15 cellular contexts compared by ENCODE assay signal in genomic region chr16:85492617-85492957, GRCh38.
DNase-seq lines count a peak whose midpoint lies in the region; ATAC-seq and TF ChIP-seq lines count a peak whose summit lies in the region.
"Had no signal": no experiment of that assay in that cellular context is flagged by ENCODE, and none has a peak within 500 bp of the region (broad histone marks: within the 10 kb centered on the region; RNA-seq: fewer than 3 reads in every experiment).

No MANE protein-coding gene starts in this region.

- H3K9me3 Mint-ChIP-seq in Caco-2 (ENCODE audit: unreplicated experiment): no peaks in the 10 kb centered on the region
- no peaks in the 10 kb centered on the region for H3K9me3 Mint-ChIP-seq in activated CD8-positive, alpha-beta T cell treated with anti-CD3 and anti-CD28 coated beads, Interleukin-2, amount 10 ng/mL, durations not matched to agents 7 days and 5 days (ENCODE audit: insufficient read depth)
- H3K9me3 Mint-ChIP-seq: memory B cell had no signal

- H3K27ac Mint-ChIP-seq in Caco-2 (ENCODE audit: unreplicated experiment): peak overlapping the region; percentile 88
- no peak overlapping the region for H3K27ac Mint-ChIP-seq in activated CD8-positive, alpha-beta T cell treated with anti-CD3 and anti-CD28 coated beads, Interleukin-2, amount 10 ng/mL, durations not matched to agents 7 days and 5 days
- H3K27ac Mint-ChIP-seq: memory B cell had no signal

- no peak for DNase-seq in Caco-2
- peak; percentile 24 for DNase-seq in OCI-LY7 (ENCODE audit: low spot score)
- DNase-seq in left ventricle myocardium inferior: no peak
- DNase-seq in psoas muscle: no peak
- DNase-seq in activated CD8-positive, alpha-beta T cell treated with anti-CD3 and anti-CD28 coated beads, Interleukin-2, amount 10 ng/mL, durations not matched to agents 7 days and 5 days: no peak
- no peak for DNase-seq in glomerular visceral epithelial cell (ENCODE audit: extremely low spot score)
- DNase-seq in kidney tubule cell (ENCODE audit: low spot score): no peak
- DNase-seq: DND-41, NCI-H1417 treated with DMSO at 0.1 percent for 48 hours, NCI-H510A treated with DMSO at 0.1 percent for 48 hours, T-helper 1 cell had no signal

- BruUV-seq in Caco-2 (replicated peaks; lab: Mats Ljungman, UMichigan): TSS peak; percentile 72
- BruUV-seq in OCI-LY7 (replicated peaks; lab: Mats Ljungman, UMichigan): no TSS peak

- CTCF ChIA-PET in Caco-2 (lab: Charles Lee): interaction anchor here (1.1 to 3.5 kb wide), 7 partner anchors 21 to 76 kb away, joined by 3 to 18 read pairs (median 7); no protein-coding TSS in a partner anchor
- CTCF ChIA-PET in OCI-LY7 (lab: Charles Lee; ENCODE audit: unreplicated experiment): no interaction called here
- CTCF ChIA-PET in activated CD8-positive, alpha-beta T cell treated with anti-CD3 and anti-CD28 coated beads, Interleukin-2, amount 10 ng/mL, durations not matched to agents 7 days and 5 days (lab: Charles Lee): interaction anchor here (1.5 to 2.3 kb wide), 4 partner anchors 61 to 118 kb away, joined by 4 to 15 read pairs (median 6); no protein-coding TSS in a partner anchor

- POLR2A ChIA-PET in Caco-2 (lab: Charles Lee) (interaction anchor here (0.9 kb wide), 1 partner anchor 23 kb away, joined by 4 read pairs; no protein-coding TSS in a partner anchor), OCI-LY7 (lab: Charles Lee) (no interaction called here)
- POLR2A ChIA-PET in activated CD8-positive, alpha-beta T cell treated with anti-CD3 and anti-CD28 coated beads, Interleukin-2, amount 10 ng/mL, durations not matched to agents 7 days and 5 days (lab: Charles Lee): no interaction called here

- H3K9me3 ChIP-seq in Caco-2 (no peaks in the 10 kb centered on the region), OCI-LY7 (ENCODE audit: low read length) (no peaks in the 10 kb centered on the region), left ventricle myocardium inferior (replicated peaks) (no peaks in the 10 kb centered on the region), psoas muscle (no peaks in the 10 kb centered on the region)
- H3K9me3 ChIP-seq: spleen had no signal

- WGBS in psoas muscle, 3 donors: 69 to 77% (median 69%) methylated on average over 6 of the region's 6 CpGs

- ATAC-seq in psoas muscle (peak; percentile 2 to 22 (median 13)), HG03097 (IDR thresholded peaks at IDR 0.05; ENCODE audit: low FRiP score, unreplicated experiment) (no peak)
- no peak for ATAC-seq in activated CD8-positive, alpha-beta T cell treated with anti-CD3 and anti-CD28 coated beads, Interleukin-2, amount 10 ng/mL, durations not matched to agents 7 days and 5 days

- TF ChIP-seq CTCF in Caco-2 (IDR thresholded peaks at IDR 0.05; ENCODE audit: insufficient read depth in 1 of 2, low read depth in 1 of 2, low read length in 1 of 2, severe bottlenecking in 1 of 2, unreplicated experiment in 1 of 2) (no peak), OCI-LY7 (conservative IDR thresholded peaks at IDR 0.05; ENCODE audit: low read length) (no peak), left ventricle myocardium inferior (IDR thresholded peaks at IDR 0.05; ENCODE audit: borderline replicate concordance) (no peak), psoas muscle (IDR thresholded peaks at IDR 0.05) (no peak)

- H3K27ac ChIP-seq in OCI-LY7 (ENCODE audit: low read depth, low read length, poor library complexity, severe bottlenecking): no peak overlapping the region
- H3K27ac ChIP-seq in left ventricle myocardium inferior (replicated peaks): peak overlapping the region; percentile 82
- peak overlapping the region; percentile 80 for H3K27ac ChIP-seq in psoas muscle

- peaks cover 13% of the 10 kb centered on the region for H3K36me3 Mint-ChIP-seq in Caco-2 (ENCODE audit: insufficient read depth, unreplicated experiment)
- no peaks in the 10 kb centered on the region for H3K36me3 Mint-ChIP-seq in activated CD8-positive, alpha-beta T cell treated with anti-CD3 and anti-CD28 coated beads, Interleukin-2, amount 10 ng/mL, durations not matched to agents 7 days and 5 days (ENCODE audit: low read depth)
- H3K36me3 Mint-ChIP-seq: IgD-negative memory B cell, memory B cell had no signal

- peaks cover 34% of the 10 kb centered on the region for H3K4me1 Mint-ChIP-seq in Caco-2 (ENCODE audit: low read depth, unreplicated experiment)
- peaks cover 19% of the 10 kb centered on the region for H3K4me1 Mint-ChIP-seq in activated CD8-positive, alpha-beta T cell treated with anti-CD3 and anti-CD28 coated beads, Interleukin-2, amount 10 ng/mL, durations not matched to agents 7 days and 5 days (ENCODE audit: low read depth)

- no peak overlapping the region for H2AFZ ChIP-seq in OCI-LY7 (ENCODE audit: low read length)

- no peak overlapping the region for H3K4me2 ChIP-seq in OCI-LY7 (ENCODE audit: low read length)

- intact Hi-C loops in Caco-2 (cut with micrococcal nuclease; ENCODE audit: unreplicated experiment) (loop anchor here (1.0 to 2.0 kb wide), 4 partner anchors 23 to 70 kb away; no protein-coding TSS in a partner anchor), OCI-LY7 (cut with micrococcal nuclease; ENCODE audit: unreplicated experiment) (no loop called here), left ventricle myocardium inferior (cut with micrococcal nuclease) (no loop called here), psoas muscle (cut with DNase I) (loop anchor here in 1 of 2 donors (10.0 kb wide), 1 partner anchor 52 kb away; no protein-coding TSS in a partner anchor)

- H3K4me1 ChIP-seq in Caco-2 (peaks cover 30% of the 10 kb centered on the region), OCI-LY7 (ENCODE audit: insufficient read depth, low read length, poor library complexity, severe bottlenecking) (peaks cover 4% of the 10 kb centered on the region), left ventricle myocardium inferior (peaks cover 33% of the 10 kb centered on the region), psoas muscle (peaks cover 20% of the 10 kb centered on the region)

- H4K20me1 ChIP-seq in OCI-LY7 (ENCODE audit: insufficient read depth, low read length): no peaks in the 10 kb centered on the region

- H3K4me3 Mint-ChIP-seq in Caco-2 (ENCODE audit: unreplicated experiment): peak overlapping the region; percentile 62
- no peak overlapping the region for H3K4me3 Mint-ChIP-seq in activated CD8-positive, alpha-beta T cell treated with anti-CD3 and anti-CD28 coated beads, Interleukin-2, amount 10 ng/mL, durations not matched to agents 7 days and 5 days
- H3K4me3 Mint-ChIP-seq: IgD-negative memory B cell, memory B cell had no signal

- H3K4me3 ChIP-seq in Caco-2 (ENCODE audit: low read depth, low read length) (no peak overlapping the region), OCI-LY7 (ENCODE audit: low read depth, low read length, poor library complexity, severe bottlenecking) (no peak overlapping the region), left ventricle myocardium inferior (peak overlapping the region; percentile 33), psoas muscle (no peak overlapping the region)
- H3K4me3 ChIP-seq: spleen had no signal

- no peaks in the 10 kb centered on the region for H3K9me2 ChIP-seq in OCI-LY7 (ENCODE audit: insufficient read depth, low read length)

- no peaks in the 10 kb centered on the region for H3K27me3 Mint-ChIP-seq in Caco-2 (ENCODE audit: insufficient read depth, unreplicated experiment)
- peaks cover 3% of the 10 kb centered on the region for H3K27me3 Mint-ChIP-seq in activated CD8-positive, alpha-beta T cell treated with anti-CD3 and anti-CD28 coated beads, Interleukin-2, amount 10 ng/mL, durations not matched to agents 7 days and 5 days (ENCODE audit: low read depth)

- no peaks in the 10 kb centered on the region for H3K27me3 ChIP-seq in Caco-2 (replicated peaks; ENCODE audit: control insufficient read depth, insufficient read depth, low read length)
- no peaks in the 10 kb centered on the region for H3K27me3 ChIP-seq in left ventricle myocardium inferior (ENCODE audit: low read depth)
- H3K27me3 ChIP-seq in psoas muscle (ENCODE audit: insufficient read depth in 3 of 3, low read length in 2 of 3): no peaks in the 10 kb centered on the region

- no peaks in the 10 kb centered on the region for H3K79me2 ChIP-seq in OCI-LY7 (ENCODE audit: insufficient read depth, low read depth, low read length)

- H3K36me3 ChIP-seq in Caco-2 (ENCODE audit: control insufficient read depth, insufficient read depth, low read length) (no peaks in the 10 kb centered on the region), OCI-LY7 (ENCODE audit: insufficient read depth, low read length) (no peaks in the 10 kb centered on the region), left ventricle myocardium inferior (no peaks in the 10 kb centered on the region), psoas muscle (ENCODE audit: insufficient read depth in 1 of 2, low read depth in 1 of 2) (no peaks in the 10 kb centered on the region)
- H3K36me3 ChIP-seq: spleen had no signal

Comparison
In these comparisons a context has a peak if more than half of its experiments do, and no peak if none do; other contexts are left out.
1. ATAC-seq: peak in psoas muscle (4 of 4); none in HG03097 (single experiment) and activated CD8-positive, alpha-beta T cell treated with anti-CD3 and anti-CD28 coated beads, Interleukin-2, amount 10 ng/mL, durations not matched to agents 7 days and 5 days (single experiment).